Comparison of ENCODE assay signal across 20 cellular contexts in the genomic region with DNA sequence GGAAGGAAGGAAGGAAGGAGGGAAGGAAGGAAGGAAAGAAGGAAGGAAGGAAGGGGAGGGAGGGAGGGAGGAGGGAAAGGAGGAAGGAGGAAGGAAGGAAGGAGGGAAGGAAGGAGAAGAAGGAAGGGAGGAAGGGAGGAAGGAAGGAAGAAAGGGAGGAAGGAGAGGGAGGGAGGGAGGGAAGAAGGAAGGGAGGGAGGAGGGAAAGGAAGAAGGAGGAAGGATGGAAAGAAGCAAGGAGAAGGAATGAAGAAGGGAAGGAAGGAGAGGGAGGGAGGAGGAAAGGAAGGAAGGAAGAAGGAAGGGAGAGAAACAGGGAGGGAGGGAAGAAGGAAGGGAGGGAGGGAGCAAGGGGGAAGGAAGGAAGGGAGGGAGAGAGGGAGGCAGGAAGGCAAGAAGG.
DNase-seq lines count a peak whose midpoint lies in the region; ATAC-seq, FAIRE-seq and TF ChIP-seq lines count a peak whose summit lies in the region.
"Had no signal": no experiment of that assay in that cellular context is flagged by ENCODE, and none has a peak within 500 bp of the region (broad histone marks: within the 10 kb centered on the region; RNA-seq: fewer than 3 reads in every experiment).

No MANE protein-coding gene starts in this region.

- FAIRE-seq in HepG2 (lab: Jason Lieb, UNC) = no peak
- no peak for FAIRE-seq in H1 (lab: Jason Lieb, UNC)
- FAIRE-seq: A549, D721Med, G401.6, GM12891, GM19239 had no signal

- no peak overlapping the region for H2BK5ac ChIP-seq in H1 (ENCODE audit: low read depth, low read length)

- no TSS peak for BruUV-seq in HepG2 (replicated peaks; lab: Mats Ljungman, UMichigan)

- H3K18ac ChIP-seq in H1 (ENCODE audit: extremely low read depth, low read length) = no peak overlapping the region

- H3K9ac ChIP-seq in HepG2 (ENCODE audit: insufficient read depth, low read depth, low read length) = no peak overlapping the region
- no peak overlapping the region for H3K9ac ChIP-seq in H1 (replicated peaks in 1 of 4; ENCODE audit: extremely low read depth in 1 of 4, low read depth in 3 of 4, low read length in 3 of 4)
- H3K9ac ChIP-seq: BLaER1 treated with 17β-estradiol and CSF1 and Interleukin-3, amounts not matched to agents 10 nM and 100 nM had no signal

- TF ChIP-seq RAD21 in HepG2 (CRISPR knock-in tag; IDR thresholded peaks at IDR 0.05) (no peak), H1 (IDR thresholded peaks at IDR 0.05 in 1 of 2, conservative IDR thresholded peaks at IDR 0.05 in 1 of 2; ENCODE audit: low read depth in 2 of 2, low read length in 2 of 2) (no peak)

- in situ Hi-C loops in HepG2 (cut with HindIII; ENCODE audit: extremely low pct_ligation_motif_present, low pct_unique_long_range_greater_than_20kb) = loop anchor here (25.0 kb wide), 1 partner anchor 616 kb away; no protein-coding TSS in a partner anchor

- no peak overlapping the region for H3K4me2 ChIP-seq in HepG2 (ENCODE audit: low read depth, low read length)
- no peak overlapping the region for H3K4me2 ChIP-seq in H1 (ENCODE audit: insufficient read depth in 1 of 2, low read depth in 2 of 2, low read length in 2 of 2)
- H3K4me2 ChIP-seq: A549; BLaER1 treated with 17β-estradiol and CSF1 and Interleukin-3, amounts not matched to agents 10 nM and 100 nM had no signal

- H3K14ac ChIP-seq in H1 (ENCODE audit: insufficient read length) = no peak overlapping the region

- H3K27me3 ChIP-seq in HepG2 (ENCODE audit: control insufficient read depth in 1 of 2, insufficient read depth in 2 of 2, low read length in 2 of 2) (no peaks in the 10 kb centered on the region; a peak in 1 of 5 replicates), right lobe of liver (no peaks in the 10 kb centered on the region), H1 (replicated peaks in 1 of 4; ENCODE audit: control insufficient read depth in 3 of 4, extremely low read depth in 1 of 4, insufficient read depth in 3 of 4, low read length in 3 of 4) (no peaks in the 10 kb centered on the region)
- H3K27me3 ChIP-seq: BLaER1 treated with 17β-estradiol and CSF1 and Interleukin-3, amounts not matched to agents 10 nM and 100 nM had no signal

- H2AK5ac ChIP-seq in H1 (ENCODE audit: low read depth, low read length) = 0 out of 2 replicates have a peak overlapping the region, but pooled peaks have one; percentile 19

- TF ChIP-seq POLR2A in HepG2 (IDR thresholded peaks at IDR 0.05; ENCODE audit: insufficient read depth in 1 of 2, low read depth in 2 of 2, low read length in 2 of 2) (no peak), right lobe of liver (IDR thresholded peaks at IDR 0.05) (no peak), H1 (IDR thresholded peaks at IDR 0.05; ENCODE audit: control extremely low read depth in 1 of 2, low read depth in 2 of 2, low read length in 2 of 2) (no peak)

- no peaks in the 10 kb centered on the region for H3K79me1 ChIP-seq in H1 (ENCODE audit: low read depth, low read length)

- H3K4me1 ChIP-seq in HepG2 (ENCODE audit: insufficient read depth, low read length) (no peaks in the 10 kb centered on the region), right lobe of liver (no peaks in the 10 kb centered on the region), H1 (replicated peaks in 1 of 4; ENCODE audit: control insufficient read depth in 3 of 4, insufficient read depth in 4 of 4, low read length in 3 of 4) (peaks cover 0 to 6% (median under 1%) of the 10 kb centered on the region in 4 experiments; a peak in 2 of 7 replicates)
- H3K4me1 ChIP-seq: A549; BLaER1 treated with 17β-estradiol and CSF1 and Interleukin-3, amounts not matched to agents 10 nM and 100 nM; Caco-2 had no signal

- H3K27ac ChIP-seq in HepG2 (ENCODE audit: extremely low read length, insufficient read depth, low read length) (no peak overlapping the region), right lobe of liver (no peak overlapping the region), H1 (ENCODE audit: low read depth, low read length) (no peak overlapping the region)
- H3K27ac ChIP-seq: 22Rv1; A549; BLaER1 treated with 17β-estradiol and CSF1 and Interleukin-3, amounts not matched to agents 10 nM and 100 nM; C4-2B had no signal

- H3K36me3 ChIP-seq in HepG2 (replicated peaks in 1 of 2; ENCODE audit: control insufficient read depth in 1 of 2, insufficient read depth in 2 of 2, low read length in 2 of 2) (no peaks in the 10 kb centered on the region), right lobe of liver (no peaks in the 10 kb centered on the region), H1 (ENCODE audit: control insufficient read depth in 2 of 4, insufficient read depth in 4 of 4, low read length in 3 of 4) (no peaks in the 10 kb centered on the region)
- H3K36me3 ChIP-seq: BLaER1 treated with 17β-estradiol and CSF1 and Interleukin-3, amounts not matched to agents 10 nM and 100 nM had no signal

- no peak overlapping the region for H3K56ac ChIP-seq in H1 (replicated peaks; ENCODE audit: insufficient read length, low read depth, low read length)

- H4K5ac ChIP-seq in H1 (ENCODE audit: insufficient read length, low read depth, low read length) = no peak overlapping the region

- TF ChIP-seq CTCF in HepG2 (CRISPR knock-in tag; IDR thresholded peaks at IDR 0.05) = no peak
- no peak for TF ChIP-seq CTCF in right lobe of liver (IDR thresholded peaks at IDR 0.05)
- no peak for TF ChIP-seq CTCF in H1 (IDR thresholded peaks at IDR 0.05; ENCODE audit: control extremely low read depth in 1 of 3, insufficient read depth in 1 of 3, low read depth in 1 of 3, low read length in 3 of 3)

- H3K23me2 ChIP-seq in H1 (ENCODE audit: low read depth, low read length) = peaks cover 2% of the 10 kb centered on the region; the same call in 1 of the 2 replicates

- TF ChIP-seq EP300 in HepG2 (IDR thresholded peaks at IDR 0.05; ENCODE audit: low read depth in 2 of 2, low read length in 2 of 2) (no peak), HepG2 (CRISPR knock-in tag; IDR thresholded peaks at IDR 0.05; ENCODE audit: borderline replicate concordance) (no peak), H1 (IDR thresholded peaks at IDR 0.05; ENCODE audit: borderline replicate concordance in 1 of 2, low read depth in 2 of 2, low read length in 2 of 2) (no peak)

- CTCF ChIA-PET in HepG2 (lab: Yijun Ruan, JAX; ENCODE audit: low intra/inter-chr PET ratio, low total read pairs) (no interaction called here), H1 (lab: Charles Lee; ENCODE audit: partially characterized antibody) (interaction anchor here (0.6 kb wide), 1 partner anchor 110 kb away, joined by 3 read pairs; no protein-coding TSS in a partner anchor)

- no peak overlapping the region for H2BK120ac ChIP-seq in H1 (replicated peaks; ENCODE audit: low read depth, low read length)

- H3K4ac ChIP-seq in H1 (replicated peaks; ENCODE audit: insufficient read length, low read depth, low read length) = no peak overlapping the region

- H2AFZ ChIP-seq in HepG2 (ENCODE audit: low read length) (no peak overlapping the region), H1 (ENCODE audit: low read length) (no peak overlapping the region)

- no peaks in the 10 kb centered on the region for H3K9me3 ChIP-seq in HepG2 (ENCODE audit: low read length)
- no peaks in the 10 kb centered on the region for H3K9me3 ChIP-seq in right lobe of liver
- H3K9me3 ChIP-seq in H1 (ENCODE audit: insufficient read depth in 2 of 2, low read depth in 1 of 2, low read length in 1 of 2) = no peaks in the 10 kb centered on the region
- H3K9me3 ChIP-seq: A549; BLaER1 treated with 17β-estradiol and CSF1 and Interleukin-3, amounts not matched to agents 10 nM and 100 nM; Caco-2 had no signal

- ATAC-seq in HepG2 (no peak), right lobe of liver (no peak)
- ATAC-seq: A549; CD8-positive, alpha-beta T cell had no signal

- H4K20me1 ChIP-seq in HepG2 (ENCODE audit: insufficient read depth, low read length) (no peaks in the 10 kb centered on the region), H1 (replicated peaks in 1 of 2; ENCODE audit: control insufficient read depth in 1 of 2, insufficient read depth in 2 of 2, low read length in 2 of 2) (no peaks in the 10 kb centered on the region)
- H4K20me1 ChIP-seq: BLaER1 treated with 17β-estradiol and CSF1 and Interleukin-3, amounts not matched to agents 10 nM and 100 nM had no signal

- intact Hi-C loops in HepG2 (cut with micrococcal nuclease; ENCODE audit: unreplicated experiment) (no loop called here), right lobe of liver (cut with DNase I) (no loop called here)

- H3K4me3 ChIP-seq in HepG2 (replicated peaks in 1 of 3; ENCODE audit: insufficient read depth in 1 of 3, low read depth in 2 of 3, low read length in 3 of 3) = no peak overlapping the region
- no peak overlapping the region for H3K4me3 ChIP-seq in right lobe of liver
- H3K4me3 ChIP-seq in H1 (ENCODE audit: extremely low read depth in 1 of 4, insufficient read depth in 2 of 4, low read depth in 3 of 4, low read length in 4 of 4) = no peak overlapping the region
- H3K4me3 ChIP-seq: A549; BLaER1 treated with 17β-estradiol and CSF1 and Interleukin-3, amounts not matched to agents 10 nM and 100 nM had no signal

- POLR2A ChIA-PET in HepG2 (lab: Yijun Ruan, JAX) (no interaction called here), H1 (lab: Charles Lee; ENCODE audit: partially characterized antibody) (no interaction called here)

- no peak overlapping the region for H2BK12ac ChIP-seq in H1 (ENCODE audit: low read depth, low read length)

- H3K23ac ChIP-seq in H1 (ENCODE audit: insufficient read length) = no peak overlapping the region

- H4K91ac ChIP-seq in H1 (replicated peaks; ENCODE audit: insufficient read length, low read length) = no peak overlapping the region

- no peak overlapping the region for H2BK15ac ChIP-seq in H1 (ENCODE audit: low read length)

- no peak overlapping the region for H2BK20ac ChIP-seq in H1 (ENCODE audit: low read length)

- H3K79me2 ChIP-seq in HepG2 (ENCODE audit: insufficient read depth, low read length) = no peaks in the 10 kb centered on the region
- no peaks in the 10 kb centered on the region for H3K79me2 ChIP-seq in H1 (ENCODE audit: control insufficient read depth in 1 of 2, insufficient read depth in 2 of 2, low read length in 2 of 2)

- no peak overlapping the region for H4K8ac ChIP-seq in H1 (ENCODE audit: extremely low read depth, insufficient read depth, low read length)

- DNase-seq in HepG2 (ENCODE audit: low spot score) (no peak), right lobe of liver (no peak), H1 (ENCODE audit: low read depth in 1 of 2, low spot score in 2 of 2) (no peak), AG20443 (ENCODE audit: low spot score) (no peak)
- no peak for DNase-seq in stimulated activated CD4-positive, alpha-beta T cell treated with anti-CD3 and anti-CD28 coated beads, Interleukin-4, amount 100 ng/mL, for 24 hours
- DNase-seq: AML-193; Caco-2; Calu3; CD4-positive, alpha-beta T cell; CD8-positive, alpha-beta T cell; DMS79 treated with DMSO at 0.1 percent for 48 hours; GF-D8 had no signal

TF ChIP-seq in HepG2, 621 proteins besides CTCF, POLR2A, EP300 and RAD21 (continues in another document):
- TF ChIP-seq GABPA (IDR thresholded peaks at IDR 0.05; ENCODE audit: low read depth, low read length) (no peak), GABPA (CRISPR knock-in tag; IDR thresholded peaks at IDR 0.05; ENCODE audit: low read depth) (no peak)

TF ChIP-seq in H1, 55 proteins besides CTCF, POLR2A, EP300 and RAD21 (continues in another document):
- TF ChIP-seq TCF12 (IDR thresholded peaks at IDR 0.05; ENCODE audit: low read depth, low read length) = no peak
- TF ChIP-seq SIN3A (conservative IDR thresholded peaks at IDR 0.05 in 1 of 2, IDR thresholded peaks at IDR 0.05 in 1 of 2; ENCODE audit: low read depth in 1 of 2, low read length in 2 of 2) = no peak
